13 cellular contexts compared by ENCODE assay signal in the genomic region with DNA sequence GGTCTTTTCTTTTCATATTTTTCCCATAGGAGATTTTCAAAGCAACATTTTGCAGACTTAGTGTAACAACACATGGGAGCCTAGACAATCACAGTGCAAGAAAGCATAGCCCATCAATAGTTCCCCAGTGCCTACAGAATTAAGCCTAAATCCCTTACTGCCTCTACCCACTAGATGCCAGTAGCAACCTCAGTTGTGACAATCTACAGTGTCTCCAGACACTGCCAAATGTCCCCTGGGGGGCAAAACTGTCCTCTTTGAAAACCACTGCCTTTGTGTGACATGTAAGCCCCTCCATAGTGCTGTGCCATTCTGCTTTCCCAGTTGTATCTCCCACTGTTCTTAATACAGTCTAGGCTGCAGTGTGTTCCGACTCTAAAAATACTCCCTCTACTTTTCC.
A peak's percentile ranks its signal among the peaks of the same experiment; 100 is the strongest.
DNase-seq lines count a peak whose midpoint lies in the region; ATAC-seq lines count a peak whose summit lies in the region.
"Had no signal": no experiment of that assay in that cellular context is flagged by ENCODE, and none has a peak within 500 bp of the region (broad histone marks: within the 10 kb centered on the region; RNA-seq: fewer than 3 reads in every experiment).

No MANE protein-coding gene starts in this region.

- peak in 8 of 14 donors; percentile 3 to 41 (median 24) for DNase-seq in C1 segment of cervical spinal cord (lab: John Stamatoyannopoulos, UW)
- peak; percentile 48 for DNase-seq in SK-MEL-5 (ENCODE audit: low read depth, low spot score)
- peak; percentile 2 for DNase-seq in kidney tubule cell (ENCODE audit: low spot score)
- no peak for DNase-seq in activated T-cell treated with anti-CD3 and anti-CD28 coated beads, Interleukin-2, amount 50 U/mL, for 1 hour
- DNase-seq in dermis blood vessel endothelial cell = no peak
- DNase-seq: activated T-cell treated with anti-CD3 and anti-CD28 coated beads, Interleukin-2, amount 50 U/mL, for 24 hours; AML-193; colonic mucosa; heart right ventricle; NCI-H2107 had no signal

- in situ Hi-C loops in SK-MEL-5 (cut with HindIII; ENCODE audit: low pct_unique_long_range_greater_than_20kb, low sequenced_read_pairs) = no loop called here

- ATAC-seq in HG02610 (IDR thresholded peaks at IDR 0.05; ENCODE audit: unreplicated experiment) (peak; percentile 45), HG03571 (IDR thresholded peaks at IDR 0.05; ENCODE audit: unreplicated experiment) (no peak), HG03045 (IDR thresholded peaks at IDR 0.05; ENCODE audit: unreplicated experiment) (no peak)
- ATAC-seq: heart right ventricle had no signal

Comparison
In these comparisons a context has a peak if more than half of its experiments do, and no peak if none do; other contexts are left out.
1. DNase-seq: peak in C1 segment of cervical spinal cord (8 of 14), SK-MEL-5 (single experiment) and kidney tubule cell (single experiment); none in activated T-cell treated with anti-CD3 and anti-CD28 coated beads, Interleukin-2, amount 50 U/mL, for 1 hour (single experiment) and dermis blood vessel endothelial cell (single experiment).